8 cellular contexts compared by ENCODE assay signal in genomic region chr13:102800145-102801041, GRCh38. TPM values are rescaled to one million over a fixed set of nuclear protein-coding genes. Genes with fewer than 3 reads are reported as not detected.
DNase-seq lines count a peak whose midpoint lies in the region; ATAC-seq and TF ChIP-seq lines count a peak whose summit lies in the region.

No MANE protein-coding gene starts in this region.

- peak overlapping the region; percentile 62 for H3K27ac Mint-ChIP-seq in neural crest cell (ENCODE audit: unreplicated experiment)

- ATAC-seq in GM21390 (IDR thresholded peaks at IDR 0.05; ENCODE audit: unreplicated experiment) = peak; percentile 75

- H3K4me1 Mint-ChIP-seq in neural crest cell = peaks cover 36% of the 10 kb centered on the region

- DNase-seq in DMS153 treated with DMSO at 0.1 percent for 48 hours (lab: John Stamatoyannopoulos, UW; ENCODE audit: unreplicated experiment) (peak; percentile 53), RPMI8226 (peak; percentile 82), fibroblast of the conjunctiva (ENCODE audit: low read depth) (peak; percentile 51), neural crest cell (ENCODE audit: low read depth, low spot score) (peak; percentile 80)
- peak; percentile 75 for DNase-seq in activated T-helper 9 cell treated with anti-CD3 and anti-CD28 coated beads, Interleukin-2, amount 50 U/mL, for 16 hours (ENCODE audit: low read depth)

- no peaks in the 10 kb centered on the region for H3K36me3 ChIP-seq in HUES48 (ENCODE audit: control insufficient read depth, insufficient read depth, low read length)
- no peaks in the 10 kb centered on the region for H3K36me3 ChIP-seq in stomach smooth muscle (ENCODE audit: control insufficient read depth in 2 of 2, insufficient read depth in 2 of 2, low read length in 2 of 2)

- H3K4me3 ChIP-seq in HUES48 (ENCODE audit: low read depth, low read length) (peak overlapping the region; percentile 79), stomach smooth muscle (ENCODE audit: low read length in 2 of 2) (peak overlapping the region; percentile 72 to 93)

- peak overlapping the region; percentile 98 for H3K4me3 Mint-ChIP-seq in neural crest cell

- peak; percentile 85 for TF ChIP-seq CTCF in neural crest cell (conservative IDR thresholded peaks at IDR 0.05)

- H3K9me3 Mint-ChIP-seq in neural crest cell = no peaks in the 10 kb centered on the region

- peaks cover 5% of the 10 kb centered on the region for H3K36me3 Mint-ChIP-seq in neural crest cell (ENCODE audit: low read depth)

- H3K9ac ChIP-seq in HUES48 (ENCODE audit: low read depth, low read length) = 0 out of 2 replicates have a peak overlapping the region, but pooled peaks have one; percentile 33
- H3K9ac ChIP-seq in stomach smooth muscle (ENCODE audit: low read length in 2 of 2) = peak overlapping the region; percentile 82

- H3K27me3 ChIP-seq in HUES48 (ENCODE audit: control insufficient read depth, insufficient read depth, low read length) = peaks cover 20% of the 10 kb centered on the region
- no peaks in the 10 kb centered on the region for H3K27me3 ChIP-seq in stomach smooth muscle (ENCODE audit: control insufficient read depth in 1 of 2, insufficient read depth in 2 of 2, low read length in 2 of 2)

- H3K9me3 ChIP-seq in HUES48 (ENCODE audit: control insufficient read depth, insufficient read depth, low read length) (no peaks in the 10 kb centered on the region), stomach smooth muscle (ENCODE audit: control insufficient read depth in 2 of 2, low read length in 2 of 2) (no peaks in the 10 kb centered on the region)

- H3K27me3 Mint-ChIP-seq in neural crest cell (ENCODE audit: low read depth) = no peaks in the 10 kb centered on the region

- H3K4me1 ChIP-seq in HUES48 (ENCODE audit: control insufficient read depth, insufficient read depth, low read length) = peaks cover 3% of the 10 kb centered on the region; the same call in 1 of the 2 replicates
- H3K4me1 ChIP-seq in stomach smooth muscle (ENCODE audit: control insufficient read depth, insufficient read depth, low read length) = peaks cover 21% of the 10 kb centered on the region

- no peak overlapping the region for H3K27ac ChIP-seq in HUES48 (ENCODE audit: low read depth, low read length)
- peak overlapping the region; percentile 71 for H3K27ac ChIP-seq in stomach smooth muscle (ENCODE audit: low read length)

RNA-seq across cellular contexts. Expression of gene BIVM, which starts 1.5 kb away (rescaled TPM):
- 26.4 and 30.5 TPM in 2 replicates for total RNA-seq in neural crest cell

RNA-seq across cellular contexts. Expression of gene POGLUT2, which starts 1.6 kb away (rescaled TPM):
- total RNA-seq in neural crest cell = 29.9 and 31.1 TPM in 2 replicates

RNA-seq across cellular contexts. Expression of gene TEX30, which starts 26.8 kb away (rescaled TPM):
- total RNA-seq in neural crest cell = 22.7 and 23.3 TPM in 2 replicates

RNA-seq across cellular contexts. Expression of gene ERCC5, which starts 45.4 kb away (rescaled TPM):
- total RNA-seq in neural crest cell = 39.2 and 41.5 TPM in 2 replicates
